9 cellular contexts compared by ENCODE assay signal in the genomic region with DNA sequence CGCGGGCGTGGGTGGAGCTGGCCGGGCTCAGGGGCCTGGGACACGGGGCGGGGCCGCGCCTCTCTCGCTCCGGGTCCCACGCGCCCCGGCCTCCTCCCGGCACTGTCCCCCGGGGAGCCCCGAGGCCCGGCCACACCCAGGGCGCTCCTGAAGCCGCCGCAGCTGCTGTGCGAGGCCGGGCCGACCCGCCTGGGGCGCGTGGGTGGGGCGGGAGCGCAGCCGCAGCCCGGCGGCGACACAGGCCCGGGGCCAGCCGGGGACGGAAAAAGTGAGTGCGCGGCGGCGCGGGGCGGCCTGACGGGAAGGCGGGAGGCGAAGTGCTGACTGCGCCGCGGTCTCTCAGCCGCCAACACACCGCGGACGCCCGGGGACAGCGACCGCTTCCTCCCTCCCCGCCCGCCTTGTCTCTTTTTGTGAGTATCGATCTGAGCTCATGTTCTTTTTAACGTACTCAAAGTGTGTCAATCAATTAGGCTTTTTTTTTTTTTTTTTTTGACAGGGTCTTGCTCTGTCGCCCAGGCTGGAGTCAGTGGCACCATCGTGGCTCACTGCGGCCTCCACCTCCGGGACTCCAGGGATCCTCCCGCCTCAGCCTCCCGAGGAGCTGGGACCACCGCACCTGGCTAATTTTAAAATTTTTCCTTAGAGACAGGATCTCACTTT. TPM values are rescaled to one million over a fixed set of nuclear protein-coding genes. Genes with fewer than 3 reads are reported as not detected.
DNase-seq lines count a peak whose midpoint lies in the region; TF ChIP-seq lines count a peak whose summit lies in the region.
"Had no signal": no experiment of that assay in that cellular context is flagged by ENCODE, and none has a peak within 500 bp of the region (broad histone marks: within the 10 kb centered on the region; RNA-seq: fewer than 3 reads in every experiment).

No MANE protein-coding gene starts in this region.

- DNase-seq in HAP-1 (ENCODE audit: low spot score in 2 of 2) (peak; percentile 39 to 75), NOMO-1 (lab: John Stamatoyannopoulos, UW; ENCODE audit: unreplicated experiment in 2 of 2) (peak; percentile 58 to 61), activated T-helper 1 cell treated with Interleukin-2 at 50 U/mL for 16 hours (ENCODE audit: low read depth) (peak; percentile 70), fibroblast of villous mesenchyme (ENCODE audit: low read depth) (peak; percentile 51), osteoblast (ENCODE audit: insufficient read length, low spot score, missing footprints) (peak; percentile 98), middle frontal gyrus (ENCODE audit: extremely low spot score, low spot score) (no peak)

- 7% methylated on average over 65 of the region's 65 CpGs for WGBS in thymus

- H4K20me1 ChIP-seq in osteoblast (ENCODE audit: insufficient read depth, low read length), result no peaks in the 10 kb centered on the region

- no peak for TF ChIP-seq CTCF in fibroblast of villous mesenchyme (IDR thresholded peaks at IDR 0.05; ENCODE audit: insufficient read depth, low read depth, low read length)
- no peak for TF ChIP-seq CTCF in osteoblast (IDR thresholded peaks at IDR 0.05; ENCODE audit: extremely low read depth, low read depth, low read length)

- H3K4me1 ChIP-seq in HAP-1 (0 out of 2 replicates have a peak, but pooled peaks cover 2% of the 10 kb centered on the region), osteoblast (ENCODE audit: insufficient read depth, low read length) (no peaks in the 10 kb centered on the region), thymus (ENCODE audit: control insufficient read depth, insufficient read depth, low read length) (peaks cover 18% of the 10 kb centered on the region)

- no peak overlapping the region for H3K27ac ChIP-seq in osteoblast (ENCODE audit: low read depth, low read length)
- peak overlapping the region; percentile 59 for H3K27ac ChIP-seq in thymus (ENCODE audit: low read depth)

- peak overlapping the region; percentile 33; the same call in 1 of the 2 replicates for H3K4me3 ChIP-seq in GM08714 (ENCODE audit: low read length)
- peak overlapping the region; percentile 19 for H3K4me3 ChIP-seq in HAP-1
- peak overlapping the region; percentile 43 for H3K4me3 ChIP-seq in fibroblast of villous mesenchyme (ENCODE audit: low read depth, low read length)
- peak overlapping the region; percentile 58 for H3K4me3 ChIP-seq in osteoblast (ENCODE audit: insufficient read depth, low read length)
- peak overlapping the region; percentile 53 for H3K4me3 ChIP-seq in thymus (ENCODE audit: low read length)

- in situ Hi-C loops in HAP-1 (cut with MboI; ENCODE audit: low sequenced_read_pairs), result no loop called here

- H3K4me2 ChIP-seq in osteoblast (ENCODE audit: insufficient read depth, low read length), result peak overlapping the region; percentile 80

- H2AFZ ChIP-seq in osteoblast (ENCODE audit: low read length), result peak overlapping the region; percentile 41

- H3K27me3 ChIP-seq in HAP-1 (ENCODE audit: low read depth) (no peaks in the 10 kb centered on the region), osteoblast (ENCODE audit: insufficient read depth, low read length) (peaks cover 10% of the 10 kb centered on the region), thymus (ENCODE audit: control insufficient read depth, insufficient read depth) (no peaks in the 10 kb centered on the region)

- H3K36me3 ChIP-seq in HAP-1 (replicated peaks) (no peaks in the 10 kb centered on the region), osteoblast (ENCODE audit: insufficient read depth, low read length) (no peaks in the 10 kb centered on the region), thymus (ENCODE audit: control insufficient read depth, insufficient read depth) (no peaks in the 10 kb centered on the region)

- H3K79me2 ChIP-seq in osteoblast (ENCODE audit: insufficient read depth, low read length), result no peaks in the 10 kb centered on the region

- H3K9me3 ChIP-seq in HAP-1 (no peaks in the 10 kb centered on the region), osteoblast (ENCODE audit: low read depth, low read length) (no peaks in the 10 kb centered on the region), thymus (ENCODE audit: control insufficient read depth) (no peaks in the 10 kb centered on the region)

RNA-seq across cellular contexts. Expression of gene PDCD1, which starts 14.5 kb away (rescaled TPM):
- not detected in 2 replicates for total RNA-seq in fibroblast of villous mesenchyme
- total RNA-seq in osteoblast, result not detected in 2 replicates
- polyA plus RNA-seq in thymus, result 12.7 TPM
- total RNA-seq: glomerular endothelial cell had no signal

RNA-seq across cellular contexts. Expression of gene RTP5, which starts 25.3 kb away (rescaled TPM):
- total RNA-seq in fibroblast of villous mesenchyme (not detected in 2 replicates), osteoblast (not detected in 2 replicates)
- 3.7 TPM for polyA plus RNA-seq in thymus
- total RNA-seq: glomerular endothelial cell had no signal

RNA-seq across cellular contexts. Expression of gene NEU4, which starts 35.2 kb away (rescaled TPM):
- total RNA-seq in fibroblast of villous mesenchyme (not detected in 2 replicates), osteoblast (not detected in 2 replicates)
- 1.1 TPM for polyA plus RNA-seq in thymus
